19 cellular contexts compared by ENCODE assay signal in the genomic region with DNA sequence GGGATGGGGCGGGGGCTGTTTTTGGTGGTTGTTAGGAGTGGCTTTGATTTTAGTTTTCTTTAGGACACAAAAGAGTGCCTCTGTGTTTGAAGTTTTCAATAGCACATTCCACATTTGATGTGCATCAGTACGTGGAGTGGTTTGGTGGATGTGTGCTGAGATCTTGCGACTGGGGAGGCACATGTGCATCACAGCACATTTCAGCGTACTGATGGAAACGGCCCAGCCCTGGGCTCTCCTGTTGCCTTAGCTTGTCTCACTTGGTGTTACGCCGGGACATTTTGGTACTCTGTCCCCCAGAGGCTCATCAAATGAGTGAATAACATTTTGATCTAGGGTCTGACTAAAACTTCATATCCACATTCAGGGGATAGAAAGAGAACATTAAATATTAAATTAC.
DNase-seq lines count a peak whose midpoint lies in the region; ATAC-seq and TF ChIP-seq lines count a peak whose summit lies in the region.
"Had no signal": no experiment of that assay in that cellular context is flagged by ENCODE, and none has a peak within 500 bp of the region (broad histone marks: within the 10 kb centered on the region; RNA-seq: fewer than 3 reads in every experiment).

No MANE protein-coding gene starts in this region.

- H3K4me1 Mint-ChIP-seq in activated naive CD8-positive, alpha-beta T cell (ENCODE audit: low read depth) = peaks cover 78% of the 10 kb centered on the region
- H3K4me1 Mint-ChIP-seq in naive thymus-derived CD8-positive, alpha-beta T cell = peaks cover 32 to 86% (median 78%) of the 10 kb centered on the region in 4 donors
- peaks cover 43% of the 10 kb centered on the region for H3K4me1 Mint-ChIP-seq in type B pancreatic cell (ENCODE audit: unreplicated experiment)

- H3K4me1 ChIP-seq in left ventricle myocardium inferior (peaks cover 53% of the 10 kb centered on the region), SJCRH30 (peaks cover 22% of the 10 kb centered on the region)

- H3K9me3 ChIP-seq in left ventricle myocardium inferior (replicated peaks) (no peaks in the 10 kb centered on the region), SJCRH30 (replicated peaks) (no peaks in the 10 kb centered on the region)
- H3K9me3 ChIP-seq: heart right ventricle, MG63, mucosa of descending colon had no signal

- H3K4me3 ChIP-seq in left ventricle myocardium inferior (no peak overlapping the region), SJCRH30 (no peak overlapping the region)
- H3K4me3 ChIP-seq: heart right ventricle, MG63, mucosa of descending colon, PC-9 had no signal

- H3K36me3 Mint-ChIP-seq in activated naive CD8-positive, alpha-beta T cell = peaks cover 19% of the 10 kb centered on the region
- H3K36me3 Mint-ChIP-seq in naive thymus-derived CD8-positive, alpha-beta T cell = peaks cover 5 to 63% (median 26%) of the 10 kb centered on the region in 3 donors
- peaks cover 17% of the 10 kb centered on the region for H3K36me3 Mint-ChIP-seq in type B pancreatic cell

- no peaks in the 10 kb centered on the region for H3K27me3 Mint-ChIP-seq in activated naive CD8-positive, alpha-beta T cell
- H3K27me3 Mint-ChIP-seq in naive thymus-derived CD8-positive, alpha-beta T cell = peaks cover 0 to 1% (median 0%) of the 10 kb centered on the region in 5 donors
- no peaks in the 10 kb centered on the region for H3K27me3 Mint-ChIP-seq in type B pancreatic cell

- no peaks in the 10 kb centered on the region for H3K9me3 Mint-ChIP-seq in activated naive CD8-positive, alpha-beta T cell (ENCODE audit: low read depth)
- H3K9me3 Mint-ChIP-seq in naive thymus-derived CD8-positive, alpha-beta T cell = no peaks in the 10 kb centered on the region
- no peaks in the 10 kb centered on the region for H3K9me3 Mint-ChIP-seq in type B pancreatic cell

- no peak for ATAC-seq in Right ventricle myocardium superior (ENCODE audit: poor library complexity)
- ATAC-seq in naive thymus-derived CD8-positive, alpha-beta T cell = peak; percentile 11 to 24
- no peak for ATAC-seq in HG03520 (IDR thresholded peaks at IDR 0.05; ENCODE audit: unreplicated experiment)
- ATAC-seq: HCT116, mucosa of descending colon had no signal

- H3K36me3 ChIP-seq in left ventricle myocardium inferior (peaks cover 38% of the 10 kb centered on the region), SJCRH30 (peaks cover 22% of the 10 kb centered on the region)

- peak overlapping the region; percentile 91 for H3K27ac Mint-ChIP-seq in activated naive CD8-positive, alpha-beta T cell
- peak overlapping the region; percentile 93 to 99 (median 96) for H3K27ac Mint-ChIP-seq in naive thymus-derived CD8-positive, alpha-beta T cell
- peak overlapping the region; percentile 18 for H3K27ac Mint-ChIP-seq in type B pancreatic cell

- DNase-seq in left ventricle myocardium inferior (no peak), Right ventricle myocardium superior (no peak), type B pancreatic cell (ENCODE audit: extremely low spot score, unreplicated experiment) (no peak), cerebellum (ENCODE audit: low spot score) (no peak), SJCRH30 (no peak)
- DNase-seq in naive thymus-derived CD8-positive, alpha-beta T cell = peak in 1 of 10 donors; percentile 40
- DNase-seq: AML-193; heart right ventricle; kidney glomerular epithelial cell; MG63; mucosa of descending colon; NCI-H2029 treated with DMSO at 0.1 percent for 48 hours; PC-9; posterior cingulate gyrus; stimulated activated CD4-positive, alpha-beta T cell treated with anti-CD3 and anti-CD28 coated beads, Interleukin-12 subunit alpha, Interleukin-12 subunit beta, amount 100 ng/mL, for 4 hours; substantia nigra had no signal

- H3K27ac ChIP-seq in left ventricle myocardium inferior (replicated peaks) = peak overlapping the region; percentile 71
- H3K27ac ChIP-seq in SJCRH30 = no peak overlapping the region
- H3K27ac ChIP-seq: PC-9 had no signal

- intact Hi-C loops in left ventricle myocardium inferior (cut with micrococcal nuclease) (no loop called here), Right ventricle myocardium superior (cut with DNase I) (no loop called here)

- H3K27me3 ChIP-seq in left ventricle myocardium inferior (ENCODE audit: low read depth) (no peaks in the 10 kb centered on the region), SJCRH30 (no peaks in the 10 kb centered on the region)
- H3K27me3 ChIP-seq: heart right ventricle, MG63 had no signal

- POLR2A ChIA-PET in naive thymus-derived CD8-positive, alpha-beta T cell (lab: Charles Lee) = interaction anchor here (0.5 to 23.1 kb wide), 10 partner anchors 9 to 139 kb away, joined by 3 to 684 read pairs (median 4); a partner anchor contains a TSS

- TF ChIP-seq CTCF in left ventricle myocardium inferior (IDR thresholded peaks at IDR 0.05; ENCODE audit: borderline replicate concordance) (no peak), type B pancreatic cell (conservative IDR thresholded peaks at IDR 0.05) (no peak)

- peak overlapping the region; percentile 65 for H3K4me3 Mint-ChIP-seq in activated naive CD8-positive, alpha-beta T cell
- peak overlapping the region; percentile 64 to 85 (median 80) for H3K4me3 Mint-ChIP-seq in naive thymus-derived CD8-positive, alpha-beta T cell
- peak overlapping the region; percentile 10 for H3K4me3 Mint-ChIP-seq in type B pancreatic cell

Comparison
In these comparisons a context has a peak if more than half of its experiments do, and no peak if none do; other contexts are left out.
1. ATAC-seq: peak in naive thymus-derived CD8-positive, alpha-beta T cell (2 of 2); none in Right ventricle myocardium superior (single experiment) and HG03520 (single experiment).
2. H3K27ac Mint-ChIP-seq: peak in every context shown above with its lines; median percentile 96 in naive thymus-derived CD8-positive, alpha-beta T cell; 91 in activated naive CD8-positive, alpha-beta T cell; 18 in type B pancreatic cell.
3. H3K4me3 Mint-ChIP-seq: peak in every context shown above with its lines; median percentile 80 in naive thymus-derived CD8-positive, alpha-beta T cell; 65 in activated naive CD8-positive, alpha-beta T cell; 10 in type B pancreatic cell.